ENCODE assay signal across 7 cellular contexts in the genomic region with DNA sequence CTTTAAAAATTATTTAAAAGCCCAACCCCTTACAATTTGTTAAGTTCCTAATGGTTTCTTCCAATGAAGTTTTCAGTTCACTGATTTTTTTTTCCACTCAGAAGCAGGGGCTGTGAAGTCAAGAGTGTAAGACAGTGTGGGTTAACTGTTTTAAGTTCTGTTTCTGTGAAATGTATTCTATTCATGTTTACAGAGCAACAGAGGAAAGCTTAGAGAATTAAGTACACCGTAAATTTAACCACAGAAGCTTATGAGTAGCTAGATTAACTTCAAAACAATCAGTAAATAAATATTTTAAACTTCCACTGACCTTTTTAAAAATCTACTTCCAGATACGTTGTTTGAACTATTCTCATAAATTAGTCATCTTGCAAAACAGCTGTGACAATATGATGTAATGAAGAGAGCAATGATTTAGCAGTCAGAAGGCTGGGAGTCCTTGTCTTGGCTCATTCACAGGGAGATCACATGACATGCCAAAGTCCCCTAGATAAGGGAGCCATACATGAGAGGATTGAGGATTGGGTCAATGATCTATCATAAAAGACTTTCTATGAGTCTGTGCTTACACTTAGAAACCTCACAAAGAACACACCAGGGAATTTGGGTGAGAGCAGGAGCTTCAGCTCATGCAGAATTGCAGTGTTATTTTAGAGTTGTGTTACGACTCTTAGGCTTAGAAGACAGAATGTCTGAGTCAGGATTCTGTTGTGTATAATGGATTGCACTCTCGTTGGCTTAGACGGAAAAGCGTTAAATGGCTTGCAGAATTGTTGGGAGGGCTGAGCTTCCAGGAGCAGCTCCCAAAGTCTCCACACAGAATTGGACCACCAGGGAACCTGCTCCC.
A peak's percentile ranks its signal among the peaks of the same experiment; 100 is the strongest.
DNase-seq lines count a peak whose midpoint lies in the region; ATAC-seq, FAIRE-seq and TF ChIP-seq lines count a peak whose summit lies in the region.
"Not testable (repeated sequence)": the region's sequence is repeated elsewhere in the genome, so short reads cannot be mapped to it uniquely, and the experiment has no call there.

No MANE protein-coding gene starts in this region.

- 54 to 71% methylated on average over 2 to 3 of the region's 6 CpGs for WGBS in heart right ventricle, 2 donors
- 28% methylated on average over 4 of the region's 6 CpGs for WGBS in liver

- not testable (repeated sequence) for H3K9me3 ChIP-seq in SK-N-MC (ENCODE audit: low read depth, low read length); heart right ventricle; liver (ENCODE audit: control insufficient read depth in 4 of 4, low read length in 3 of 4); osteoblast (ENCODE audit: low read depth, low read length)

- peak overlapping the region; percentile 36; the same call in 1 of the 2 replicates for H3K4me3 ChIP-seq in SK-N-MC
- H3K4me3 ChIP-seq in heart right ventricle; liver (ENCODE audit: low read depth in 1 of 3, low read length in 3 of 3); osteoblast (ENCODE audit: insufficient read depth, low read length): not testable (repeated sequence)

- intact Hi-C loops in heart right ventricle (cut with DNase I) = not testable (repeated sequence)

- not testable (repeated sequence) for TF ChIP-seq CTCF in heart right ventricle (IDR thresholded peaks at IDR 0.05); liver (IDR thresholded peaks at IDR 0.05; ENCODE audit: low read depth, low read length, missing input control); osteoblast (IDR thresholded peaks at IDR 0.05; ENCODE audit: extremely low read depth, low read depth, low read length)

- H3K4me2 ChIP-seq in osteoblast (ENCODE audit: insufficient read depth, low read length) = not testable (repeated sequence)

- H3K79me2 ChIP-seq in osteoblast (ENCODE audit: insufficient read depth, low read length) = not testable (repeated sequence)

- ATAC-seq in GM18861 (IDR thresholded peaks at IDR 0.05; ENCODE audit: unreplicated experiment) = peak; percentile 43
- peak; percentile 54 for ATAC-seq in HG03159 (IDR thresholded peaks at IDR 0.05; ENCODE audit: unreplicated experiment)
- peak in 7 of 8 donors; percentile 38 to 93 (median 84) for ATAC-seq in heart right ventricle

- not testable (repeated sequence) for H3K4me1 ChIP-seq in heart right ventricle; liver (ENCODE audit: control insufficient read depth in 4 of 4, insufficient read depth in 4 of 4, low read length in 3 of 4); osteoblast (ENCODE audit: insufficient read depth, low read length)

- not testable (repeated sequence) for H4K20me1 ChIP-seq in osteoblast (ENCODE audit: insufficient read depth, low read length)

- not testable (repeated sequence) for TF ChIP-seq RAD21 in liver (IDR thresholded peaks at IDR 0.05)

- not testable (repeated sequence) for DNase-seq in SK-N-MC (ENCODE audit: low read depth, low spot score); heart right ventricle; osteoblast (ENCODE audit: insufficient read length, low spot score, missing footprints)

- H3K27me3 ChIP-seq in heart right ventricle; liver (ENCODE audit: control insufficient read depth in 4 of 4, insufficient read depth in 4 of 4, low read length in 3 of 4); osteoblast (ENCODE audit: insufficient read depth, low read length): not testable (repeated sequence)

- not testable (repeated sequence) for H3K9ac ChIP-seq in SK-N-MC (ENCODE audit: insufficient read length); liver (ENCODE audit: low read depth in 1 of 2, low read length in 2 of 2)

- not testable (repeated sequence) for H3K27ac ChIP-seq in SK-N-MC; heart right ventricle; liver (ENCODE audit: low read depth in 1 of 2, low read length in 2 of 2)
- H3K27ac ChIP-seq in osteoblast (ENCODE audit: low read depth, low read length) = peak overlapping the region; percentile 33

- not testable (repeated sequence) for H2AFZ ChIP-seq in osteoblast (ENCODE audit: low read length)

- not testable (repeated sequence) for H3K36me3 ChIP-seq in SK-N-MC (ENCODE audit: insufficient read depth, low read length); heart right ventricle; liver (ENCODE audit: control insufficient read depth in 4 of 4, insufficient read depth in 3 of 4, low read depth in 1 of 4, low read length in 3 of 4); osteoblast (ENCODE audit: insufficient read depth, low read length)

- peak; percentile 62 for FAIRE-seq in colon (lab: Jason Lieb, UNC)

TF ChIP-seq in liver, 16 proteins besides CTCF, POLR2A, EP300 and RAD21:
- TF ChIP-seq RXRA (IDR thresholded peaks at IDR 0.05) (peak; percentile 53 to 58), HNF4A (conservative IDR thresholded peaks at IDR 0.05) (peak; percentile 39 to 46), SP1 (IDR thresholded peaks at IDR 0.05) (peak; percentile 19)
